8 cellular contexts compared by ENCODE assay signal in genomic region chr13:30616927-30617314, GRCh38. TPM values are rescaled to one million over a fixed set of nuclear protein-coding genes. Genes with fewer than 3 reads are reported as not detected.
DNase-seq lines count a peak whose midpoint lies in the region; ATAC-seq and TF ChIP-seq lines count a peak whose summit lies in the region.

No MANE protein-coding gene starts in this region.

- H3K9me3 ChIP-seq in OCI-LY7 (ENCODE audit: low read length) (no peaks in the 10 kb centered on the region), ascending aorta (no peaks in the 10 kb centered on the region)

- H3K9me2 ChIP-seq in OCI-LY7 (ENCODE audit: insufficient read depth, low read length) = no peaks in the 10 kb centered on the region

- no TSS peak for BruUV-seq in OCI-LY7 (replicated peaks; lab: Mats Ljungman, UMichigan)

- H3K4me2 ChIP-seq in OCI-LY7 (ENCODE audit: low read length) = peak overlapping the region; percentile 92

- peak; percentile 49 to 75 for DNase-seq in NCI-H187 (lab: John Stamatoyannopoulos, UW)
- no peak for DNase-seq in NCI-H187 treated with DMSO at 0.1 percent for 48 hours (lab: John Stamatoyannopoulos, UW)
- DNase-seq in HuH-7.5 (ENCODE audit: low spot score) = peak; percentile 32
- DNase-seq in OCI-LY7 (ENCODE audit: low spot score) = peak; percentile 82
- DNase-seq in ascending aorta (ENCODE audit: low spot score in 2 of 2) = peak; percentile 45 to 85
- DNase-seq in hepatic stellate cell (ENCODE audit: low spot score) = peak; percentile 77
- DNase-seq in putamen (ENCODE audit: low spot score) = peak; percentile 89

- H3K4me3 ChIP-seq in OCI-LY7 (ENCODE audit: low read depth, low read length, poor library complexity, severe bottlenecking) (peak overlapping the region; percentile 73), ascending aorta (peak overlapping the region; percentile 77 to 81)

- H3K36me3 ChIP-seq in OCI-LY7 (ENCODE audit: insufficient read depth, low read length) (peaks cover 18% of the 10 kb centered on the region), ascending aorta (peaks cover 0 to 4% of the 10 kb centered on the region in 2 donors)

- no peaks in the 10 kb centered on the region for H3K27me3 ChIP-seq in ascending aorta

- ATAC-seq in GM21619 (IDR thresholded peaks at IDR 0.05; ENCODE audit: unreplicated experiment) = peak; percentile 24

- peaks cover 84% of the 10 kb centered on the region for H3K79me2 ChIP-seq in OCI-LY7 (ENCODE audit: insufficient read depth, low read depth, low read length)

- H2AFZ ChIP-seq in OCI-LY7 (ENCODE audit: low read length) = peak overlapping the region; percentile 49

- POLR2A ChIA-PET in OCI-LY7 (lab: Charles Lee) = interaction anchor here (0.9 to 2.9 kb wide), 8 partner anchors 9 to 263 kb away, joined by 3 to 24 read pairs (median 6); no protein-coding TSS in a partner anchor

- no peak for TF ChIP-seq CTCF in OCI-LY7 (conservative IDR thresholded peaks at IDR 0.05; ENCODE audit: low read length)
- TF ChIP-seq CTCF in ascending aorta (IDR thresholded peaks at IDR 0.05) = peak in 1 of 3 experiments; percentile 5

- intact Hi-C loops in OCI-LY7 (cut with micrococcal nuclease; ENCODE audit: unreplicated experiment) = loop anchor here (1.0 to 10.0 kb wide), 10 partner anchors 45 to 1182 kb away; partner anchors contain the start of genes HSPH1, KATNAL1 and SLC7A1
- intact Hi-C loops in ascending aorta (cut with DNase I) = loop anchor here (1.0 to 5.0 kb wide), 15 partner anchors 45 to 1180 kb away; partner anchors contain the start of genes KATNAL1, SLC7A1 and UBE2L5

- peaks cover 26% of the 10 kb centered on the region for H4K20me1 ChIP-seq in OCI-LY7 (ENCODE audit: insufficient read depth, low read length)

- H3K4me1 ChIP-seq in OCI-LY7 (ENCODE audit: insufficient read depth, low read length, poor library complexity, severe bottlenecking) = peaks cover 49% of the 10 kb centered on the region
- H3K4me1 ChIP-seq in ascending aorta = peaks cover 0 to 21% of the 10 kb centered on the region in 2 donors

- CTCF ChIA-PET in OCI-LY7 (lab: Charles Lee; ENCODE audit: unreplicated experiment) = interaction anchor here (1.0 to 1.1 kb wide), 2 partner anchors 9 to 19 kb away, joined by 3 read pairs; no protein-coding TSS in a partner anchor

- H3K27ac ChIP-seq in OCI-LY7 (ENCODE audit: low read depth, low read length, poor library complexity, severe bottlenecking) (peak overlapping the region; percentile 92), ascending aorta (peak overlapping the region; percentile 99 to 100)

RNA-seq across cellular contexts. Expression of gene USPL1, which starts 0.8 kb away (rescaled TPM):
- total RNA-seq in OCI-LY7 (2014; rRNA removed; shearing (Covaris generic)) = 19.2 and 21.1 TPM in 2 replicates
- total RNA-seq in OCI-LY7 (2022) (21.9 and 23.2 TPM in 2 replicates), ascending aorta (4.0 TPM)
